Comparison of ENCODE assay signal across 22 cellular contexts in genomic region chr15:66101715-66102395, GRCh38.
A peak's percentile ranks its signal among the peaks of the same experiment; 100 is the strongest.
DNase-seq lines count a peak whose midpoint lies in the region; ATAC-seq and TF ChIP-seq lines count a peak whose summit lies in the region.
"Had no signal": no experiment of that assay in that cellular context is flagged by ENCODE, and none has a peak within 500 bp of the region (broad histone marks: within the 10 kb centered on the region; RNA-seq: fewer than 3 reads in every experiment).

No MANE protein-coding gene starts in this region.

- no peaks in the 10 kb centered on the region for H3K79me1 ChIP-seq in neuronal stem cell (ENCODE audit: low read depth, low read length)

- H3K27ac ChIP-seq in GM23338 (ENCODE audit: low read depth) (no peak overlapping the region), neuronal stem cell (replicated peaks; ENCODE audit: low read length) (no peak overlapping the region)
- H3K27ac ChIP-seq: C4-2B, heart left ventricle, left lung, tibial nerve had no signal

- H3K4me2 ChIP-seq in GM23338 (peak overlapping the region; percentile 3; the same call in 1 of the 2 replicates), neuronal stem cell (ENCODE audit: insufficient read depth, low read length, poor library complexity, severe bottlenecking) (peak overlapping the region; percentile 35)

- no peak overlapping the region for H3K4ac ChIP-seq in neuronal stem cell (ENCODE audit: low read length)

- no peaks in the 10 kb centered on the region for H3K9me3 ChIP-seq in neuronal stem cell (replicated peaks in 1 of 2; ENCODE audit: control insufficient read depth in 2 of 2, insufficient read depth in 1 of 2, low read depth in 1 of 2, low read length in 2 of 2)
- H3K9me3 ChIP-seq: heart left ventricle, left lung, tibial nerve had no signal

- peaks cover 7% of the 10 kb centered on the region for H3K27me3 Mint-ChIP-seq in GM23338 (ENCODE audit: insufficient read depth, low read depth, poor library complexity)
- H3K27me3 Mint-ChIP-seq in activated T-helper 17 cell treated with anti-CD3 and anti-CD28 coated beads, Interleukin-2, amount 50 U/mL, for 72 hours: peaks cover 16% of the 10 kb centered on the region
- peaks cover 33% of the 10 kb centered on the region for H3K27me3 Mint-ChIP-seq in mesothelial cell of epicardium (ENCODE audit: low read depth)

- H3K4me3 Mint-ChIP-seq in GM23338 (no peak overlapping the region), mesothelial cell of epicardium (no peak overlapping the region)
- no peak overlapping the region for H3K4me3 Mint-ChIP-seq in activated T-helper 17 cell treated with anti-CD3 and anti-CD28 coated beads, Interleukin-2, amount 50 U/mL, for 72 hours
- H3K4me3 Mint-ChIP-seq: activated CD4-positive, alpha-beta memory T cell treated with anti-CD3 and anti-CD28 coated beads for 36 hours; activated naive CD8-positive, alpha-beta T cell treated with anti-CD3 and anti-CD28 coated beads, Interleukin-2, amount 10 ng/mL, durations not matched to agents 7 days and 5 days; nephron had no signal

- no peak overlapping the region for H4K8ac ChIP-seq in neuronal stem cell (ENCODE audit: low read depth, low read length)

- H3K36me3 ChIP-seq in GM23338 (ENCODE audit: insufficient read depth) (no peaks in the 10 kb centered on the region), neuronal stem cell (replicated peaks in 1 of 2; ENCODE audit: control insufficient read depth in 2 of 2, insufficient read depth in 2 of 2, low read length in 2 of 2) (no peaks in the 10 kb centered on the region)
- H3K36me3 ChIP-seq: heart left ventricle, left lung, tibial nerve had no signal

- TF ChIP-seq CTCF in GM23338 (conservative IDR thresholded peaks at IDR 0.05; ENCODE audit: low read depth in 2 of 2): no peak
- TF ChIP-seq CTCF in mesothelial cell of epicardium (IDR thresholded peaks at IDR 0.05; ENCODE audit: unreplicated experiment): no peak

- H2BK5ac ChIP-seq in neuronal stem cell (ENCODE audit: low read length): no peak overlapping the region

- H2AK5ac ChIP-seq in neuronal stem cell (ENCODE audit: low read depth, low read length): no peak overlapping the region

- no peak overlapping the region for H3K14ac ChIP-seq in neuronal stem cell (ENCODE audit: low read length)

- no peaks in the 10 kb centered on the region for H3K27me3 ChIP-seq in GM23338 (ENCODE audit: insufficient read depth)
- H3K27me3 ChIP-seq in neuronal stem cell (ENCODE audit: control insufficient read depth in 3 of 3, insufficient read depth in 3 of 3, low read depth in 1 of 3, low read length in 3 of 3): peaks cover 0 to 65% (median 2%) of the 10 kb centered on the region in 3 experiments

- H2BK15ac ChIP-seq in neuronal stem cell (ENCODE audit: low read length): no peak overlapping the region

- 0 out of 2 replicates have a peak overlapping the region, but pooled peaks have one; percentile 78 for H3K27ac Mint-ChIP-seq in GM23338
- H3K27ac Mint-ChIP-seq in activated T-helper 17 cell treated with anti-CD3 and anti-CD28 coated beads, Interleukin-2, amount 50 U/mL, for 72 hours: peak overlapping the region; percentile 4
- H3K27ac Mint-ChIP-seq in mesothelial cell of epicardium: no peak overlapping the region
- H3K27ac Mint-ChIP-seq: activated CD4-positive, alpha-beta memory T cell treated with anti-CD3 and anti-CD28 coated beads for 36 hours; activated naive CD8-positive, alpha-beta T cell treated with anti-CD3 and anti-CD28 coated beads, Interleukin-2, amount 10 ng/mL, durations not matched to agents 7 days and 5 days; nephron had no signal

- no peaks in the 10 kb centered on the region for H3F3A ChIP-seq in GM23338 (replicated peaks; ENCODE audit: low read depth)

- H3K79me2 ChIP-seq in GM23338 (replicated peaks; ENCODE audit: insufficient read depth): no peaks in the 10 kb centered on the region

- H3K9me3 Mint-ChIP-seq in GM23338 (no peaks in the 10 kb centered on the region), mesothelial cell of epicardium (no peaks in the 10 kb centered on the region)
- no peaks in the 10 kb centered on the region for H3K9me3 Mint-ChIP-seq in activated T-helper 17 cell treated with anti-CD3 and anti-CD28 coated beads, Interleukin-2, amount 50 U/mL, for 72 hours
- H3K9me3 Mint-ChIP-seq: activated CD4-positive, alpha-beta memory T cell treated with anti-CD3 and anti-CD28 coated beads for 36 hours; activated naive CD8-positive, alpha-beta T cell treated with anti-CD3 and anti-CD28 coated beads, Interleukin-2, amount 10 ng/mL, durations not matched to agents 7 days and 5 days; nephron had no signal

- no peak overlapping the region for H4K91ac ChIP-seq in neuronal stem cell (ENCODE audit: low read depth, low read length, poor library complexity)

- H3K9me2 ChIP-seq in GM23338 (ENCODE audit: insufficient read depth): no peaks in the 10 kb centered on the region

- H2AFZ ChIP-seq in GM23338: no peak overlapping the region
- H2AFZ ChIP-seq in neuronal stem cell (ENCODE audit: low read length): no peak overlapping the region

- no peak overlapping the region for H2BK12ac ChIP-seq in neuronal stem cell (ENCODE audit: low read length)

- DNase-seq in GM23338 (ENCODE audit: low spot score): peak; percentile 48
- peak; percentile 77 for DNase-seq in NCI-H2171 (lab: John Stamatoyannopoulos, UW)
- DNase-seq in neuronal stem cell (ENCODE audit: low spot score): peak; percentile 54
- no peak for DNase-seq in dedifferentiated amniotic fluid mesenchymal stem cell (ENCODE audit: extremely low spot score)
- DNase-seq in mesothelial cell of epicardium (ENCODE audit: low spot score in 2 of 2, unreplicated experiment in 2 of 2): no peak
- no peak for DNase-seq in activated CD4-positive, alpha-beta T cell treated with anti-CD3 and anti-CD28 coated beads for 48 hours
- DNase-seq: activated CD4-positive, alpha-beta memory T cell treated with anti-CD3 and anti-CD28 coated beads for 36 hours; activated CD8-positive, alpha-beta memory T cell treated with anti-CD3 and anti-CD28 coated beads, Interleukin-2, amount 50 U/mL, for 48 hours; activated naive CD8-positive, alpha-beta T cell treated with anti-CD3 and anti-CD28 coated beads, Interleukin-2, amount 10 ng/mL, durations not matched to agents 7 days and 5 days; effector CD4-positive, alpha-beta T cell; erythroblast; heart left ventricle; NCI-H774; OCI-M1; Right ventricle myocardium superior; T1000 had no signal

- H3K4me1 Mint-ChIP-seq in GM23338: peaks cover 16% of the 10 kb centered on the region
- H3K4me1 Mint-ChIP-seq in activated T-helper 17 cell treated with anti-CD3 and anti-CD28 coated beads, Interleukin-2, amount 50 U/mL, for 72 hours: peaks cover 4% of the 10 kb centered on the region
- H3K4me1 Mint-ChIP-seq in mesothelial cell of epicardium: peaks cover 10% of the 10 kb centered on the region
- H3K4me1 Mint-ChIP-seq: activated naive CD8-positive, alpha-beta T cell treated with anti-CD3 and anti-CD28 coated beads, Interleukin-2, amount 10 ng/mL, durations not matched to agents 7 days and 5 days had no signal

- no peak overlapping the region for H3K23ac ChIP-seq in neuronal stem cell (ENCODE audit: low read depth, low read length, poor library complexity)

- H3K9ac ChIP-seq in neuronal stem cell (ENCODE audit: low read depth, low read length, poor library complexity): no peak overlapping the region

- ATAC-seq in GM23338 (peak; percentile 77), GM18870 (IDR thresholded peaks at IDR 0.05; ENCODE audit: unreplicated experiment) (no peak)
- no peak for ATAC-seq in activated T-helper 17 cell treated with anti-CD3 and anti-CD28 coated beads, Interleukin-2, amount 50 U/mL, for 72 hours (replicated peaks)
- ATAC-seq: left lung had no signal

- H3K4me1 ChIP-seq in GM23338 (ENCODE audit: insufficient read depth) (peaks cover 6% of the 10 kb centered on the region), neuronal stem cell (ENCODE audit: control insufficient read depth in 2 of 2, insufficient read depth in 1 of 2, low read depth in 1 of 2, low read length in 2 of 2) (peaks cover 0 to 36% of the 10 kb centered on the region in 2 donors)
- H3K4me1 ChIP-seq: left lung, tibial nerve had no signal

- WGBS in neuronal stem cell (ENCODE audit: extremely low coverage in 2 of 2, insufficient read length in 2 of 2, insufficient replicate concordance in 1 of 2), 2 donors: no CpG with 5 or more reads among the region's 10 CpGs

- H2BK120ac ChIP-seq in neuronal stem cell (ENCODE audit: low read depth, low read length): no peak overlapping the region

- peak overlapping the region; percentile 35 for H3K18ac ChIP-seq in neuronal stem cell (ENCODE audit: low read length)

- H3K4me3 ChIP-seq in GM23338: no peak overlapping the region
- no peak overlapping the region for H3K4me3 ChIP-seq in neuronal stem cell (ENCODE audit: low read length in 2 of 2)
- H3K4me3 ChIP-seq: heart left ventricle, left lung, tibial nerve had no signal

- H3K36me3 Mint-ChIP-seq in GM23338 (ENCODE audit: low read depth): no peaks in the 10 kb centered on the region
- no peaks in the 10 kb centered on the region for H3K36me3 Mint-ChIP-seq in activated T-helper 17 cell treated with anti-CD3 and anti-CD28 coated beads, Interleukin-2, amount 50 U/mL, for 72 hours (ENCODE audit: low read depth)
- no peaks in the 10 kb centered on the region for H3K36me3 Mint-ChIP-seq in mesothelial cell of epicardium
- H3K36me3 Mint-ChIP-seq: activated CD4-positive, alpha-beta memory T cell treated with anti-CD3 and anti-CD28 coated beads for 36 hours; activated naive CD8-positive, alpha-beta T cell treated with anti-CD3 and anti-CD28 coated beads, Interleukin-2, amount 10 ng/mL, durations not matched to agents 7 days and 5 days had no signal

- no peaks in the 10 kb centered on the region for H4K20me1 ChIP-seq in GM23338 (replicated peaks; ENCODE audit: insufficient read depth)

TF ChIP-seq in GM23338, 12 proteins besides CTCF, POLR2A, EP300 and RAD21 (continues in another document):
- TF ChIP-seq JUNB (IDR thresholded peaks at IDR 0.05; ENCODE audit: unreplicated experiment) (no peak), ZNF114 (CRISPR knock-in tag; IDR thresholded peaks at IDR 0.05) (no peak)

Comparison
In these comparisons a context has a peak if more than half of its experiments do, and no peak if none do; other contexts are left out.
1. DNase-seq: peak in GM23338 (single experiment), NCI-H2171 (single experiment) and neuronal stem cell (single experiment); none in dedifferentiated amniotic fluid mesenchymal stem cell (single experiment), mesothelial cell of epicardium (0 of 2) and activated CD4-positive, alpha-beta T cell treated with anti-CD3 and anti-CD28 coated beads for 48 hours (single experiment).